ENCODE assay signal across 8 cellular contexts in genomic region chr10:71974489-71975011, GRCh38. TPM values are rescaled to one million over a fixed set of nuclear protein-coding genes. Genes with fewer than 3 reads are reported as not detected.
DNase-seq lines count a peak whose midpoint lies in the region; ATAC-seq and TF ChIP-seq lines count a peak whose summit lies in the region.

No MANE protein-coding gene starts in this region.

- H3K36me3 ChIP-seq in mesendoderm (ENCODE audit: control insufficient read depth, insufficient read depth, low read length) = no peaks in the 10 kb centered on the region
- H3K36me3 ChIP-seq in tibial nerve = no peaks in the 10 kb centered on the region
- H3K36me3 ChIP-seq in CD8-positive, alpha-beta T cell (ENCODE audit: insufficient read depth, low read length) = no peaks in the 10 kb centered on the region

- H3K4ac ChIP-seq in mesendoderm (ENCODE audit: low read depth, low read length) = no peak overlapping the region

- H2BK15ac ChIP-seq in mesendoderm (replicated peaks; ENCODE audit: low read depth) = no peak overlapping the region

- no peak overlapping the region for H3K4me3 ChIP-seq in mesendoderm (ENCODE audit: low read length)
- no peak overlapping the region for H3K4me3 ChIP-seq in tibial nerve
- H3K4me3 ChIP-seq in CD8-positive, alpha-beta T cell (ENCODE audit: low read depth, low read length) = no peak overlapping the region

- peak overlapping the region; percentile 14 for H3K4me3 Mint-ChIP-seq in activated naive CD8-positive, alpha-beta T cell
- no peak overlapping the region for H3K4me3 Mint-ChIP-seq in CD8-positive, alpha-beta T cell

- no peak overlapping the region for H4K8ac ChIP-seq in mesendoderm (ENCODE audit: low read depth, low read length)

- no peak for TF ChIP-seq CTCF in tibial nerve (IDR thresholded peaks at IDR 0.05)
- TF ChIP-seq CTCF in CD8-positive, alpha-beta T cell (IDR thresholded peaks at IDR 0.05) = no peak

- H3K9me3 Mint-ChIP-seq in activated naive CD8-positive, alpha-beta T cell (ENCODE audit: low read depth) = no peaks in the 10 kb centered on the region
- no peaks in the 10 kb centered on the region for H3K9me3 Mint-ChIP-seq in CD8-positive, alpha-beta T cell

- peak overlapping the region; percentile 64 for H3K27ac Mint-ChIP-seq in activated naive CD8-positive, alpha-beta T cell
- no peak overlapping the region for H3K27ac Mint-ChIP-seq in CD8-positive, alpha-beta T cell

- no peak overlapping the region for H3K4me2 ChIP-seq in mesendoderm (ENCODE audit: low read length)

- H2BK120ac ChIP-seq in mesendoderm (ENCODE audit: low read depth, low read length) = no peak overlapping the region

- H3K36me3 Mint-ChIP-seq in activated naive CD8-positive, alpha-beta T cell = no peaks in the 10 kb centered on the region
- no peaks in the 10 kb centered on the region for H3K36me3 Mint-ChIP-seq in CD8-positive, alpha-beta T cell

- no peak overlapping the region for H4K5ac ChIP-seq in mesendoderm (ENCODE audit: low read length)

- peaks cover 8% of the 10 kb centered on the region for H3K79me1 ChIP-seq in mesendoderm (ENCODE audit: low read length)

- TF ChIP-seq EP300 in tibial nerve (IDR thresholded peaks at IDR 0.05) = peak in 1 of 2 donors; percentile 45

- intact Hi-C loops in CD8-positive, alpha-beta T cell (cut with DNase I, micrococcal nuclease) = no loop called here

- H3K79me2 ChIP-seq in mesendoderm (ENCODE audit: control insufficient read depth, insufficient read depth, low read length) = no peaks in the 10 kb centered on the region

- DNase-seq in GM03348 (ENCODE audit: low spot score) (peak; percentile 85), mesendoderm (peak; percentile 62), tibial nerve (ENCODE audit: low spot score in 2 of 2) (no peak), 8988T (no peak), T-helper 9 cell (no peak)
- no peak for DNase-seq in CD8-positive, alpha-beta T cell

- H3K9me3 ChIP-seq in tibial nerve = no peaks in the 10 kb centered on the region
- no peaks in the 10 kb centered on the region for H3K9me3 ChIP-seq in CD8-positive, alpha-beta T cell (ENCODE audit: low read length)

- H3K23ac ChIP-seq in mesendoderm (ENCODE audit: low read length) = no peak overlapping the region

- no CpG with 5 or more reads among the region's 5 CpGs for WGBS in mesendoderm (ENCODE audit: extremely low coverage, insufficient coverage, low lambda C conversion rate)
- WGBS in tibial nerve, 2 donors = 43 to 61% methylated on average over 5 of the region's 5 CpGs

- H3K4me1 Mint-ChIP-seq in activated naive CD8-positive, alpha-beta T cell (ENCODE audit: low read depth) = peaks cover 23% of the 10 kb centered on the region
- H3K4me1 Mint-ChIP-seq in CD8-positive, alpha-beta T cell (ENCODE audit: low read depth) = no peaks in the 10 kb centered on the region

- H3K4me1 ChIP-seq in mesendoderm (ENCODE audit: control insufficient read depth, low read depth, low read length) = peaks cover 2% of the 10 kb centered on the region
- peaks cover 1 to 100% (median 91%) of the 10 kb centered on the region in 4 donors for H3K4me1 ChIP-seq in tibial nerve
- H3K4me1 ChIP-seq in CD8-positive, alpha-beta T cell (ENCODE audit: insufficient read depth, low read length) = no peaks in the 10 kb centered on the region

- no peaks in the 10 kb centered on the region for H3K27me3 Mint-ChIP-seq in activated naive CD8-positive, alpha-beta T cell
- no peaks in the 10 kb centered on the region for H3K27me3 Mint-ChIP-seq in CD8-positive, alpha-beta T cell (ENCODE audit: low read depth)

- no peak overlapping the region for H2BK5ac ChIP-seq in mesendoderm (ENCODE audit: low read length)

- H3K27me3 ChIP-seq in mesendoderm (ENCODE audit: insufficient read depth, low read length, poor library complexity) = no peaks in the 10 kb centered on the region
- no peaks in the 10 kb centered on the region for H3K27me3 ChIP-seq in tibial nerve
- no peaks in the 10 kb centered on the region for H3K27me3 ChIP-seq in CD8-positive, alpha-beta T cell (ENCODE audit: insufficient read depth, low read length)

- peak; percentile 45 for ATAC-seq in HG02884 (IDR thresholded peaks at IDR 0.05; ENCODE audit: unreplicated experiment)
- no peak for ATAC-seq in CD8-positive, alpha-beta T cell

- H3K9ac ChIP-seq in mesendoderm (ENCODE audit: low read length) = no peak overlapping the region

- POLR2A ChIA-PET in CD8-positive, alpha-beta T cell (lab: Charles Lee) = no interaction called here

- no peak overlapping the region for H3K56ac ChIP-seq in mesendoderm (ENCODE audit: low read length)

- CTCF ChIA-PET in CD8-positive, alpha-beta T cell (lab: Charles Lee) = no interaction called here

- H3K27ac ChIP-seq in mesendoderm (ENCODE audit: low read depth, low read length) (no peak overlapping the region), tibial nerve (peak overlapping the region; percentile 34 to 99 (median 82))
- no peak overlapping the region for H3K27ac ChIP-seq in CD8-positive, alpha-beta T cell (ENCODE audit: low read depth, low read length)

- no peak overlapping the region for H3K18ac ChIP-seq in mesendoderm (ENCODE audit: low read length)

- TF ChIP-seq POLR2A in tibial nerve (IDR thresholded peaks at IDR 0.05) = no peak

- no peak overlapping the region for H2AK5ac ChIP-seq in mesendoderm (ENCODE audit: low read length)

RNA-seq across cellular contexts. Expression of gene CHST3, which starts 10.4 kb away (rescaled TPM):
- polyA plus RNA-seq in mesendoderm (2013, experiment 1 of 2) = 4.9 TPM
- polyA plus RNA-seq in mesendoderm (2013, experiment 2 of 2) = 4.9 TPM
- 10 to 100 TPM; 41.2 to 56.4 (median 47.4) TPM for total RNA-seq in tibial nerve
- total RNA-seq in CD8-positive, alpha-beta T cell = not detected

Comparison
In these comparisons a context has a peak if more than half of its experiments do, and no peak if none do; other contexts are left out.
1. DNase-seq: peak in GM03348 (single experiment) and mesendoderm (single experiment); none in tibial nerve (0 of 2), 8988T (single experiment), T-helper 9 cell (single experiment) and CD8-positive, alpha-beta T cell (0 of 7).
2. H3K27ac ChIP-seq: peak in tibial nerve (4 of 4); none in mesendoderm (single experiment) and CD8-positive, alpha-beta T cell (single experiment).
3. RNA of gene CHST3, which starts 10.4 kb away (total RNA-seq): 41.2 to 56.4 TPM in tibial nerve; not detected in CD8-positive, alpha-beta T cell; every median in the first group is over 10 times any median in the second.